ENCODE assay signal across 11 cellular contexts in genomic region chr9:97993000-97993399, GRCh38.
DNase-seq lines count a peak whose midpoint lies in the region; ATAC-seq lines count a peak whose summit lies in the region.
"Had no signal": no experiment of that assay in that cellular context is flagged by ENCODE, and none has a peak within 500 bp of the region (broad histone marks: within the 10 kb centered on the region; RNA-seq: fewer than 3 reads in every experiment).

No MANE protein-coding gene starts in this region.

- no peak for ATAC-seq in stimulated activated naive CD8-positive, alpha-beta T cell treated with anti-CD3 and anti-CD28 coated beads, Interleukin-15, Interleukin-2, amounts not matched to agents 100 U/mL and 50 U/mL, for 24 hours
- no peak for ATAC-seq in HG03139 (IDR thresholded peaks at IDR 0.05; ENCODE audit: unreplicated experiment)

- peak overlapping the region; percentile 17 for H3K4me3 Mint-ChIP-seq in stimulated activated naive CD8-positive, alpha-beta T cell treated with anti-CD3 and anti-CD28 coated beads, Interleukin-15, Interleukin-2, amounts not matched to agents 100 ng/mL and 50 ng/mL, for 24 hours
- peak overlapping the region; percentile 58 for H3K4me3 Mint-ChIP-seq in activated naive CD8-positive, alpha-beta T cell
- H3K4me3 Mint-ChIP-seq: type B pancreatic cell had no signal

- intact Hi-C loops in posterior cingulate gyrus (cut with DNase I): loop anchor here (10.0 kb wide), 1 partner anchor 288 kb away; no protein-coding TSS in a partner anchor

- DNase-seq in stimulated activated naive CD8-positive, alpha-beta T cell treated with anti-CD3 and anti-CD28 coated beads, Interleukin-15, Interleukin-2, amounts not matched to agents 100 U/mL and 50 U/mL, for 24 hours: no peak
- DNase-seq in NOMO-1 treated with DMSO at 0.1 percent for 48 hours (lab: John Stamatoyannopoulos, UW; ENCODE audit: unreplicated experiment) (peak; percentile 82), hepatic stellate cell (ENCODE audit: low spot score) (no peak), DMS 273 treated with DMSO at 0.1 percent for 48 hours (lab: John Stamatoyannopoulos, UW) (no peak), posterior cingulate gyrus (no peak)
- DNase-seq: H7, sigmoid colon had no signal

- no peaks in the 10 kb centered on the region for H3K27me3 Mint-ChIP-seq in stimulated activated naive CD8-positive, alpha-beta T cell treated with anti-CD3 and anti-CD28 coated beads, Interleukin-15, Interleukin-2, amounts not matched to agents 100 ng/mL and 50 ng/mL, for 24 hours
- no peaks in the 10 kb centered on the region for H3K27me3 Mint-ChIP-seq in activated naive CD8-positive, alpha-beta T cell
- H3K27me3 Mint-ChIP-seq: type B pancreatic cell had no signal

- H3K4me1 Mint-ChIP-seq in stimulated activated naive CD8-positive, alpha-beta T cell treated with anti-CD3 and anti-CD28 coated beads, Interleukin-15, Interleukin-2, amounts not matched to agents 100 ng/mL and 50 ng/mL, for 24 hours (ENCODE audit: low read depth): peaks cover 84% of the 10 kb centered on the region
- H3K4me1 Mint-ChIP-seq in activated naive CD8-positive, alpha-beta T cell (ENCODE audit: low read depth): peaks cover 85% of the 10 kb centered on the region

- no peaks in the 10 kb centered on the region for H3K9me3 Mint-ChIP-seq in stimulated activated naive CD8-positive, alpha-beta T cell treated with anti-CD3 and anti-CD28 coated beads, Interleukin-15, Interleukin-2, amounts not matched to agents 100 ng/mL and 50 ng/mL, for 24 hours
- H3K9me3 Mint-ChIP-seq in activated naive CD8-positive, alpha-beta T cell (ENCODE audit: low read depth): no peaks in the 10 kb centered on the region
- H3K9me3 Mint-ChIP-seq: type B pancreatic cell had no signal

- H3K27ac Mint-ChIP-seq in stimulated activated naive CD8-positive, alpha-beta T cell treated with anti-CD3 and anti-CD28 coated beads, Interleukin-15, Interleukin-2, amounts not matched to agents 100 ng/mL and 50 ng/mL, for 24 hours: peak overlapping the region; percentile 75
- H3K27ac Mint-ChIP-seq in activated naive CD8-positive, alpha-beta T cell: no peak overlapping the region
- H3K27ac Mint-ChIP-seq: type B pancreatic cell had no signal

- H3K36me3 Mint-ChIP-seq in stimulated activated naive CD8-positive, alpha-beta T cell treated with anti-CD3 and anti-CD28 coated beads, Interleukin-15, Interleukin-2, amounts not matched to agents 100 ng/mL and 50 ng/mL, for 24 hours (ENCODE audit: low read depth): peaks cover 71% of the 10 kb centered on the region
- peaks cover 4% of the 10 kb centered on the region for H3K36me3 Mint-ChIP-seq in activated naive CD8-positive, alpha-beta T cell
